12 cellular contexts compared by ENCODE assay signal in the genomic region with DNA sequence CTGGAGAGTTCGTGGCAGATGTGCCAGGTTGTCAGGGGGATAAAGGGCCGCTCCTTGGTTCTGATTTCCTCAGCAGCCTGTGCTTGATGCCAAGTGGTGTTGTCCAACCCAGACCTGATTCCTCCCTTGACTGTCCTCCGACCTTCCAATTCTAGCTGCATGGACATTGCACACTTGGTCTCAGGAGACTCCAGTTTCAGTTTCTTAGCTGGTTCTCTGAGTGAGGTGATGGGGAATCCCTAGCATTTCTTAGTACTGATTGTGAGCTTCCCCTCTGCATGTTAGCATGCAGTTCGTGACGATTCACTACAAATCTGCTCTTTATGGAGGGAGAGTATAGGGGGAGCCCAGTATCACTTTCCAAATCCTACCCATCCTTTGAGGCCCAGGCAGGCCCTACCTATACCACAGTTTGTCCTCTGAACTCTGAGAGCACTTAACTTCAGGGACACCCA. TPM values are rescaled to one million over a fixed set of nuclear protein-coding genes. Genes with fewer than 3 reads are reported as not detected.
DNase-seq lines count a peak whose midpoint lies in the region; ATAC-seq and TF ChIP-seq lines count a peak whose summit lies in the region.
"Had no signal": no experiment of that assay in that cellular context is flagged by ENCODE, and none has a peak within 500 bp of the region (broad histone marks: within the 10 kb centered on the region; RNA-seq: fewer than 3 reads in every experiment).

No MANE protein-coding gene starts in this region.

- H3K27ac Mint-ChIP-seq in naive B cell (peak overlapping the region; percentile 14 to 95 (median 92)), CD14-positive monocyte (no peak overlapping the region)
- H3K27ac Mint-ChIP-seq: immature natural killer cell had no signal

- H3K9me3 Mint-ChIP-seq in naive B cell (peaks cover 0 to 25% (median 18%) of the 10 kb centered on the region in 7 donors), CD14-positive monocyte (peaks cover 6 to 18% (median 12%) of the 10 kb centered on the region in 7 donors)

- DNase-seq in naive B cell (peak; percentile 64), CD14-positive monocyte (ENCODE audit: low spot score) (no peak), NOMO-1 treated with DMSO at 0.1 percent for 48 hours (lab: John Stamatoyannopoulos, UW; ENCODE audit: unreplicated experiment) (no peak), NCI-H446 (lab: John Stamatoyannopoulos, UW) (no peak)
- DNase-seq: central memory CD4-positive, alpha-beta T cell; immature natural killer cell; NCI-H69; SK-N-SH had no signal

- H3K4me3 Mint-ChIP-seq in naive B cell = peak overlapping the region; percentile 8 to 86 (median 79)
- H3K4me3 Mint-ChIP-seq in CD14-positive monocyte = no peak overlapping the region
- H3K4me3 Mint-ChIP-seq: immature natural killer cell had no signal

- H3K36me3 Mint-ChIP-seq in naive B cell (peaks cover 0 to 9% of the 10 kb centered on the region in 2 donors), CD14-positive monocyte (no peaks in the 10 kb centered on the region)

- intact Hi-C loops in CD14-positive monocyte (cut with micrococcal nuclease) = no loop called here

- ATAC-seq in GM18858 (IDR thresholded peaks at IDR 0.05; ENCODE audit: unreplicated experiment) (peak; percentile 57), GM21529 (IDR thresholded peaks at IDR 0.05; ENCODE audit: unreplicated experiment) (peak; percentile 58), HG03469 (IDR thresholded peaks at IDR 0.05; ENCODE audit: unreplicated experiment) (peak; percentile 55), naive B cell (ENCODE audit: low read depth in 2 of 2) (peak; percentile 84)

- H3K27me3 Mint-ChIP-seq in naive B cell (no peaks in the 10 kb centered on the region), CD14-positive monocyte (ENCODE audit: low read depth in 3 of 3) (peaks cover 0 to 12% (median 4%) of the 10 kb centered on the region in 3 donors)

- H3K4me1 Mint-ChIP-seq in naive B cell (peaks cover 49 to 73% (median 60%) of the 10 kb centered on the region in 3 donors), CD14-positive monocyte (peaks cover 13% of the 10 kb centered on the region)

- TF ChIP-seq CTCF in CD14-positive monocyte (IDR thresholded peaks at IDR 0.05) = no peak

RNA-seq across cellular contexts. Expression of a gene that starts 12.4 kb away (rescaled TPM):
- 100 to 1,000 TPM; 442 to 802 (median 622) TPM for polyA plus RNA-seq in naive B cell (ENCODE audit: low read depth in 6 of 6)
- 1 to 10 TPM; 1.2 to 2.1 TPM for polyA plus RNA-seq in CD14-positive monocyte
- polyA plus RNA-seq: neural cell, SK-N-SH had no signal

Comparison
In these comparisons a context has a peak if more than half of its experiments do, and no peak if none do; other contexts are left out.
1. H3K27ac Mint-ChIP-seq: peak in naive B cell (6 of 6); none in CD14-positive monocyte (0 of 7).
2. H3K4me3 Mint-ChIP-seq: peak in naive B cell (8 of 8); none in CD14-positive monocyte (0 of 2).
3. RNA of a gene that starts 12.4 kb away (polyA plus RNA-seq): 442 to 802 TPM in naive B cell; 1.2 to 2.1 TPM in CD14-positive monocyte; every median in the first group is over 100 times any median in the second.
4. Peak in every context shown above with its lines, with median percentiles within 50 percentile points of each other: ATAC-seq.